Comparison of ENCODE assay signal across 8 cellular contexts in genomic region chr3:30689202-30689641, GRCh38.
DNase-seq lines count a peak whose midpoint lies in the region; ATAC-seq lines count a peak whose summit lies in the region.

No MANE protein-coding gene starts in this region.

- peak overlapping the region; percentile 83 for H3K27ac ChIP-seq in right cardiac atrium (ENCODE audit: low read length)

- H3K27me3 Mint-ChIP-seq in activated CD4-positive, alpha-beta T cell treated with anti-CD3 and anti-CD28 coated beads, Interleukin-2, amount 10 ng/mL, durations not matched to agents 7 days and 5 days, result no peaks in the 10 kb centered on the region
- H3K27me3 Mint-ChIP-seq in activated CD8-positive, alpha-beta T cell treated with anti-CD3 and anti-CD28 coated beads, Interleukin-2, amount 10 ng/mL, durations not matched to agents 7 days and 5 days (ENCODE audit: low read depth), result no peaks in the 10 kb centered on the region

- no peak overlapping the region for H3K4me3 ChIP-seq in right cardiac atrium (ENCODE audit: low read length)

- no peaks in the 10 kb centered on the region for H3K9me3 ChIP-seq in right cardiac atrium (ENCODE audit: control insufficient read depth, low read length)

- WGBS in right cardiac atrium, result 7% methylated on average over 5 of the region's 5 CpGs

- peaks cover 87% of the 10 kb centered on the region for H3K36me3 Mint-ChIP-seq in activated CD4-positive, alpha-beta T cell treated with anti-CD3 and anti-CD28 coated beads, Interleukin-2, amount 10 ng/mL, durations not matched to agents 7 days and 5 days (ENCODE audit: low read depth)
- H3K36me3 Mint-ChIP-seq in activated CD8-positive, alpha-beta T cell treated with anti-CD3 and anti-CD28 coated beads, Interleukin-2, amount 10 ng/mL, durations not matched to agents 7 days and 5 days (ENCODE audit: low read depth), result peaks cover 83% of the 10 kb centered on the region
- peaks cover 100% of the 10 kb centered on the region for H3K36me3 Mint-ChIP-seq in stimulated activated effector memory CD8-positive, alpha-beta T cell treated with anti-CD3 and anti-CD28 coated beads, Interleukin-12 subunit alpha, Interleukin-12 subunit beta, amount 100 ng/mL, for 72 hours

- H3K9me3 Mint-ChIP-seq in activated CD4-positive, alpha-beta T cell treated with anti-CD3 and anti-CD28 coated beads, Interleukin-2, amount 10 ng/mL, durations not matched to agents 7 days and 5 days, result no peaks in the 10 kb centered on the region
- H3K9me3 Mint-ChIP-seq in activated CD8-positive, alpha-beta T cell treated with anti-CD3 and anti-CD28 coated beads, Interleukin-2, amount 10 ng/mL, durations not matched to agents 7 days and 5 days (ENCODE audit: insufficient read depth), result no peaks in the 10 kb centered on the region
- no peaks in the 10 kb centered on the region for H3K9me3 Mint-ChIP-seq in stimulated activated effector memory CD8-positive, alpha-beta T cell treated with anti-CD3 and anti-CD28 coated beads, Interleukin-12 subunit alpha, Interleukin-12 subunit beta, amount 100 ng/mL, for 72 hours

- H3K4me1 ChIP-seq in right cardiac atrium (ENCODE audit: control insufficient read depth, insufficient read depth, low read length), result peaks cover 32% of the 10 kb centered on the region

- CTCF ChIA-PET in activated CD4-positive, alpha-beta T cell treated with anti-CD3 and anti-CD28 coated beads, Interleukin-2, amount 10 ng/mL, durations not matched to agents 7 days and 5 days (lab: Charles Lee), result interaction anchor here (1.0 to 1.7 kb wide), 2 partner anchors 11 to 85 kb away, joined by 4 read pairs; no protein-coding TSS in a partner anchor
- CTCF ChIA-PET in activated CD8-positive, alpha-beta T cell treated with anti-CD3 and anti-CD28 coated beads, Interleukin-2, amount 10 ng/mL, durations not matched to agents 7 days and 5 days (lab: Charles Lee), result interaction anchor here (1.3 to 1.7 kb wide), 6 partner anchors 13 to 646 kb away, joined by 3 to 5 read pairs (median 4); no protein-coding TSS in a partner anchor

- H3K4me3 Mint-ChIP-seq in activated CD4-positive, alpha-beta T cell treated with anti-CD3 and anti-CD28 coated beads, Interleukin-2, amount 10 ng/mL, durations not matched to agents 7 days and 5 days, result no peak overlapping the region
- no peak overlapping the region for H3K4me3 Mint-ChIP-seq in activated CD8-positive, alpha-beta T cell treated with anti-CD3 and anti-CD28 coated beads, Interleukin-2, amount 10 ng/mL, durations not matched to agents 7 days and 5 days
- H3K4me3 Mint-ChIP-seq in stimulated activated effector memory CD8-positive, alpha-beta T cell treated with anti-CD3 and anti-CD28 coated beads, Interleukin-12 subunit alpha, Interleukin-12 subunit beta, amount 100 ng/mL, for 72 hours, result no peak overlapping the region

- no peaks in the 10 kb centered on the region for H3K27me3 ChIP-seq in right cardiac atrium (ENCODE audit: control insufficient read depth, insufficient read depth)

- intact Hi-C loops in right cardiac atrium (cut with DNase I), result loop anchor here (5.0 to 10.0 kb wide), 5 partner anchors 74 to 184 kb away; partner anchors contain the start of gene TGFBR2 (in 1 of the 4)

- peak; percentile 17 for DNase-seq in activated CD4-positive, alpha-beta T cell treated with anti-CD3 and anti-CD28 coated beads, Interleukin-2, amount 10 ng/mL, durations not matched to agents 7 days and 5 days
- DNase-seq in activated CD4-positive, alpha-beta T cell treated with anti-CD3 and anti-CD28 coated beads, Interleukin-2, amount 50 U/mL, for 4 hours, result no peak
- no peak for DNase-seq in activated CD8-positive, alpha-beta T cell treated with anti-CD3 and anti-CD28 coated beads, Interleukin-2, amount 10 ng/mL, durations not matched to agents 7 days and 5 days
- DNase-seq in right cardiac atrium, result peak; percentile 48 to 84 (median 81)
- DNase-seq in stimulated activated effector memory CD8-positive, alpha-beta T cell treated with anti-CD3 and anti-CD28 coated beads, Interleukin-12 subunit alpha, Interleukin-12 subunit beta, amount 100 ng/mL, for 72 hours (ENCODE audit: low spot score in 2 of 2), result no peak
- no peak for DNase-seq in RKO (ENCODE audit: low spot score)
- DNase-seq in activated CD4-positive, CD25-positive, alpha-beta regulatory T cell (lab: John Stamatoyannopoulos, UW), result no peak
- DNase-seq in NOMO-1 treated with DMSO at 0.1 percent for 48 hours (lab: John Stamatoyannopoulos, UW; ENCODE audit: unreplicated experiment), result no peak

- POLR2A ChIA-PET in activated CD4-positive, alpha-beta T cell treated with anti-CD3 and anti-CD28 coated beads, Interleukin-2, amount 10 ng/mL, durations not matched to agents 7 days and 5 days (lab: Charles Lee), result no interaction called here
- POLR2A ChIA-PET in activated CD8-positive, alpha-beta T cell treated with anti-CD3 and anti-CD28 coated beads, Interleukin-2, amount 10 ng/mL, durations not matched to agents 7 days and 5 days (lab: Charles Lee), result interaction anchor here (0.6 kb wide), 1 partner anchor 780 kb away, joined by 4 read pairs; no protein-coding TSS in a partner anchor

- ATAC-seq in activated CD8-positive, alpha-beta T cell treated with anti-CD3 and anti-CD28 coated beads, Interleukin-2, amount 10 ng/mL, durations not matched to agents 7 days and 5 days, result peak; percentile 65
- ATAC-seq in right cardiac atrium, result peak; percentile 58 to 65
- ATAC-seq in stimulated activated effector memory CD8-positive, alpha-beta T cell treated with anti-CD3 and anti-CD28 coated beads, Interleukin-12 subunit alpha, Interleukin-12 subunit beta, amount 100 ng/mL, for 72 hours, result peak; percentile 86

- H3K27ac Mint-ChIP-seq in activated CD4-positive, alpha-beta T cell treated with anti-CD3 and anti-CD28 coated beads, Interleukin-2, amount 10 ng/mL, durations not matched to agents 7 days and 5 days, result peak overlapping the region; percentile 73
- H3K27ac Mint-ChIP-seq in activated CD8-positive, alpha-beta T cell treated with anti-CD3 and anti-CD28 coated beads, Interleukin-2, amount 10 ng/mL, durations not matched to agents 7 days and 5 days, result peak overlapping the region; percentile 86
- peak overlapping the region; percentile 90 for H3K27ac Mint-ChIP-seq in stimulated activated effector memory CD8-positive, alpha-beta T cell treated with anti-CD3 and anti-CD28 coated beads, Interleukin-12 subunit alpha, Interleukin-12 subunit beta, amount 100 ng/mL, for 72 hours

- peaks cover 83% of the 10 kb centered on the region for H3K4me1 Mint-ChIP-seq in activated CD4-positive, alpha-beta T cell treated with anti-CD3 and anti-CD28 coated beads, Interleukin-2, amount 10 ng/mL, durations not matched to agents 7 days and 5 days
- peaks cover 74% of the 10 kb centered on the region for H3K4me1 Mint-ChIP-seq in activated CD8-positive, alpha-beta T cell treated with anti-CD3 and anti-CD28 coated beads, Interleukin-2, amount 10 ng/mL, durations not matched to agents 7 days and 5 days (ENCODE audit: low read depth)
- H3K4me1 Mint-ChIP-seq in stimulated activated effector memory CD8-positive, alpha-beta T cell treated with anti-CD3 and anti-CD28 coated beads, Interleukin-12 subunit alpha, Interleukin-12 subunit beta, amount 100 ng/mL, for 72 hours, result peaks cover 59% of the 10 kb centered on the region

Comparison
In these comparisons a context has a peak if more than half of its experiments do, and no peak if none do; other contexts are left out.
1. DNase-seq: peak in activated CD4-positive, alpha-beta T cell treated with anti-CD3 and anti-CD28 coated beads, Interleukin-2, amount 10 ng/mL, durations not matched to agents 7 days and 5 days (single experiment) and right cardiac atrium (3 of 3); none in activated CD4-positive, alpha-beta T cell treated with anti-CD3 and anti-CD28 coated beads, Interleukin-2, amount 50 U/mL, for 4 hours (0 of 2), activated CD8-positive, alpha-beta T cell treated with anti-CD3 and anti-CD28 coated beads, Interleukin-2, amount 10 ng/mL, durations not matched to agents 7 days and 5 days (single experiment), stimulated activated effector memory CD8-positive, alpha-beta T cell treated with anti-CD3 and anti-CD28 coated beads, Interleukin-12 subunit alpha, Interleukin-12 subunit beta, amount 100 ng/mL, for 72 hours (0 of 2), RKO (single experiment), activated CD4-positive, CD25-positive, alpha-beta regulatory T cell (0 of 4) and NOMO-1 treated with DMSO at 0.1 percent for 48 hours (single experiment).
2. Peak in every context shown above with its lines, with median percentiles within 50 percentile points of each other: H3K27ac Mint-ChIP-seq and ATAC-seq.